10 cellular contexts compared by ENCODE assay signal in genomic region chr7:134128829-134129228, GRCh38. TPM values are rescaled to one million over a fixed set of nuclear protein-coding genes. Genes with fewer than 3 reads are reported as not detected.
"Had no signal": no experiment of that assay in that cellular context is flagged by ENCODE, and none has a peak within 500 bp of the region (broad histone marks: within the 10 kb centered on the region; RNA-seq: fewer than 3 reads in every experiment).

No MANE protein-coding gene starts in this region.

- H3K9me3 ChIP-seq: ascending aorta, esophagus muscularis mucosa had no signal

- H3K27me3 ChIP-seq: ascending aorta, esophagus muscularis mucosa had no signal

- DNase-seq: activated CD4-positive, alpha-beta T cell treated with anti-CD3 and anti-CD28 coated beads, Interleukin-2, amount 50 U/mL, for 1 hour; activated CD4-positive, CD25-positive, alpha-beta regulatory T cell; activated naive CD8-positive, alpha-beta T cell treated with anti-CD3 and anti-CD28 coated beads, Interleukin-2, amount 50 U/mL, for 24 hours; activated T-cell treated with anti-CD3 and anti-CD28 coated beads, Interleukin-2, amount 50 U/mL, for 24 hours; hypothalamus; kidney glomerular epithelial cell; stimulated activated CD4-positive, alpha-beta T cell treated with anti-CD3 and anti-CD28 coated beads, Interleukin-12 subunit alpha, Interleukin-12 subunit beta, amount 100 ng/mL, for 4 hours; stimulated activated CD8-positive, alpha-beta memory T cell treated with anti-CD3 and anti-CD28 coated beads, Interleukin-4, amount 100 ng/mL, for 48 hours had no signal

- ATAC-seq: activated naive CD8-positive, alpha-beta T cell treated with anti-CD3 and anti-CD28 coated beads, Interleukin-2, amount 50 U/mL, for 24 hours had no signal

- H3K27ac Mint-ChIP-seq: activated naive CD8-positive, alpha-beta T cell treated with anti-CD3 and anti-CD28 coated beads, Interleukin-2, amount 50 U/mL, for 24 hours; activated T-cell treated with anti-CD3 and anti-CD28 coated beads, Interleukin-2, amount 50 U/mL, for 24 hours had no signal

- H3K27ac ChIP-seq: ascending aorta, esophagus muscularis mucosa had no signal

- H3K9me3 Mint-ChIP-seq: activated naive CD8-positive, alpha-beta T cell treated with anti-CD3 and anti-CD28 coated beads, Interleukin-2, amount 50 U/mL, for 24 hours; activated T-cell treated with anti-CD3 and anti-CD28 coated beads, Interleukin-2, amount 50 U/mL, for 24 hours had no signal

RNA-seq across cellular contexts. Expression of gene LRGUK, which starts 1.7 kb away (rescaled TPM):
- total RNA-seq: ascending aorta had no signal
